In genomic region chr6:134181726-134182125, GRCh38 we compare ENCODE assay signal across 7 cellular contexts.
A peak's percentile ranks its signal among the peaks of the same experiment; 100 is the strongest.
DNase-seq lines count a peak whose midpoint lies in the region; ATAC-seq and TF ChIP-seq lines count a peak whose summit lies in the region.
"Not testable (repeated sequence)": the region's sequence is repeated elsewhere in the genome, so short reads cannot be mapped to it uniquely, and the experiment has no call there.

No MANE protein-coding gene starts in this region.

- ATAC-seq in left lung: peak; percentile 23
- not testable (repeated sequence) for ATAC-seq in upper lobe of right lung

- DNase-seq in DMS53 (lab: John Stamatoyannopoulos, UW) (peak; percentile 7), NCI-H2029 (lab: John Stamatoyannopoulos, UW) (peak; percentile 16), NCI-H748 (lab: John Stamatoyannopoulos, UW; ENCODE audit: unreplicated experiment) (peak; percentile 31), left lung (peak in 1 of 2 donors; percentile 63), upper lobe of right lung (peak; percentile 84)
- DNase-seq in dorsolateral prefrontal cortex: not testable (repeated sequence)

- not testable (repeated sequence) for TF ChIP-seq CTCF in dorsolateral prefrontal cortex (IDR thresholded peaks at IDR 0.05 in 54 of 56, conservative IDR thresholded peaks at IDR 0.05 in 2 of 56; ENCODE audit: low read depth in 1 of 56, partially characterized antibody in 56 of 56); left lung (IDR thresholded peaks at IDR 0.05); parathyroid adenoma (IDR thresholded peaks at IDR 0.05); upper lobe of right lung (IDR thresholded peaks at IDR 0.05)

- H3K36me3 ChIP-seq in left lung; parathyroid adenoma (ENCODE audit: control insufficient read depth, insufficient read depth, low read length); upper lobe of right lung: not testable (repeated sequence)

- H3K4me3 ChIP-seq in dorsolateral prefrontal cortex; left lung; parathyroid adenoma (ENCODE audit: low read depth, low read length); upper lobe of right lung: not testable (repeated sequence)

- H3K79me2 ChIP-seq in parathyroid adenoma: peaks cover 16% of the 10 kb centered on the region

- intact Hi-C loops in dorsolateral prefrontal cortex (cut with DNase I): loop anchor here (5.0 to 10.0 kb wide), 2 partner anchors 73 to 76 kb away; no protein-coding TSS in a partner anchor
- intact Hi-C loops in left lung (cut with DNase I); upper lobe of right lung (cut with DNase I): not testable (repeated sequence)

- peak overlapping the region; percentile 36 for H2AFZ ChIP-seq in parathyroid adenoma

- not testable (repeated sequence) for H3K9me3 ChIP-seq in left lung; parathyroid adenoma (ENCODE audit: control insufficient read depth, low read length); upper lobe of right lung

- peak overlapping the region; percentile 13 for H3K9ac ChIP-seq in parathyroid adenoma

- not testable (repeated sequence) for H3K4me2 ChIP-seq in parathyroid adenoma (ENCODE audit: low read length)

- H3K27ac ChIP-seq in dorsolateral prefrontal cortex (peak overlapping the region in 50 of 59 donors; percentile 1 to 100 (median 69)), left lung (peak overlapping the region in 1 of 2 donors; percentile 33), parathyroid adenoma (peak overlapping the region; percentile 100)
- H3K27ac ChIP-seq in upper lobe of right lung: not testable (repeated sequence)

- H3K4me1 ChIP-seq in left lung: peaks cover 0 to 27% of the 10 kb centered on the region in 2 donors
- H3K4me1 ChIP-seq in parathyroid adenoma: peaks cover 66% of the 10 kb centered on the region
- peaks cover 21% of the 10 kb centered on the region for H3K4me1 ChIP-seq in upper lobe of right lung

- H3K27me3 ChIP-seq in dorsolateral prefrontal cortex; left lung; parathyroid adenoma (ENCODE audit: control insufficient read depth, insufficient read depth, low read length); upper lobe of right lung: not testable (repeated sequence)
